In genomic region chr22:20792966-20793332, GRCh38 we compare ENCODE assay signal across 1 cellular context.
TF ChIP-seq lines count a peak whose summit lies in the region.

No MANE protein-coding gene starts in this region.

TF ChIP-seq in K562, 482 proteins besides CTCF, POLR2A, EP300 and RAD21 (continued from another document):
- TF ChIP-seq HMGXB4 (CRISPR knock-in tag; IDR thresholded peaks at IDR 0.05) = no peak
- peak; percentile 49; the same call in 1 of the 2 replicates for TF ChIP-seq E2F3 (CRISPR knock-in tag; IDR thresholded peaks at IDR 0.05)
- TF ChIP-seq ZC3H11A (IDR thresholded peaks at IDR 0.05; ENCODE audit: low read depth, low read length) = no peak
- no peak for TF ChIP-seq CBX5 (IDR thresholded peaks at IDR 0.05; ENCODE audit: borderline replicate concordance, low read depth)
- no peak for TF ChIP-seq NFE2 (IDR thresholded peaks at IDR 0.05; ENCODE audit: low read depth)
- 0 out of 2 replicates have a peak, but pooled peaks have one; percentile 18 for TF ChIP-seq ERF (CRISPR knock-in tag; IDR thresholded peaks at IDR 0.05)
- no peak for TF ChIP-seq ZNF695 (CRISPR knock-in tag; IDR thresholded peaks at IDR 0.05)
- TF ChIP-seq HDAC3 (IDR thresholded peaks at IDR 0.05; ENCODE audit: borderline replicate concordance, partially characterized antibody) = no peak
- 0 out of 2 replicates have a peak, but pooled peaks have one; percentile 28 for TF ChIP-seq ZNF277 (CRISPR knock-in tag; IDR thresholded peaks at IDR 0.05; ENCODE audit: borderline replicate concordance)
- TF ChIP-seq JUN (IDR thresholded peaks at IDR 0.05; ENCODE audit: borderline replicate concordance, low read depth, low read length) = no peak
- peak; percentile 4; the same call in 1 of the 2 replicates for TF ChIP-seq JUN (CRISPR knock-in tag; IDR thresholded peaks at IDR 0.05; ENCODE audit: borderline replicate concordance)
- TF ChIP-seq TCF15 (CRISPR knock-in tag; IDR thresholded peaks at IDR 0.05) = 0 out of 2 replicates have a peak, but pooled peaks have one; percentile 43
- TF ChIP-seq ATF6 (CRISPR knock-in tag; IDR thresholded peaks at IDR 0.05) = no peak
- TF ChIP-seq TAF9B (IDR thresholded peaks at IDR 0.05; ENCODE audit: partially characterized antibody) = no peak
- no peak for TF ChIP-seq LARP7 (IDR thresholded peaks at IDR 0.05)
- 0 out of 2 replicates have a peak, but pooled peaks have one; percentile 9 for TF ChIP-seq JUNB (CRISPR knock-in tag; conservative IDR thresholded peaks at IDR 0.05)
- TF ChIP-seq FIP1L1 (IDR thresholded peaks at IDR 0.05; ENCODE audit: low read depth, low read length, poor library complexity, severe bottlenecking) = no peak
- TF ChIP-seq RUNX1 (IDR thresholded peaks at IDR 0.05; ENCODE audit: low read depth) = no peak
- no peak for TF ChIP-seq THAP7 (CRISPR knock-in tag; IDR thresholded peaks at IDR 0.05)
